In the genomic region with DNA sequence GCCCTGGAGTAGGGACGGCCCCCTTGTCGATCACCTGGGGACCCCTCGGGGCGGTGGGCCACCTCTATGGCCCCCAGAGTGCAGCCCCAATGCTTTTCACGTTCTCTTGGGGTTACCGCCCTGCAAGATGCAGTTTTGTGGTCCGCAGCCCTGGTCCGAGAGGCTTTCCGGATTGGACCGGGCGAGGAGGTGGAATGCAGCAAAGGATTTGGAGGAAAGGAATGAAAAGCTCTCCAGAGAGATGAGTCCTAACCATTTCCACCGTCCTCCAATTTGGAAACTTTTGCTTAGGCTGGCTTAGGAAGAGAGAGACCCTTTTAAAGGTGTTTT, we compare ENCODE assay signal across 8 cellular contexts. TPM values are rescaled to one million over a fixed set of nuclear protein-coding genes. Genes with fewer than 3 reads are reported as not detected.
DNase-seq lines count a peak whose midpoint lies in the region; ATAC-seq and TF ChIP-seq lines count a peak whose summit lies in the region.

No MANE protein-coding gene starts in this region.

- H3K27me3 ChIP-seq in CD8-positive, alpha-beta T cell (ENCODE audit: insufficient read depth, low read length), result no peaks in the 10 kb centered on the region
- H3K27me3 ChIP-seq in adipocyte (replicated peaks; ENCODE audit: control insufficient read depth, insufficient read depth, low read length) (no peaks in the 10 kb centered on the region), iPS-20b (ENCODE audit: insufficient read depth, low read length) (peaks cover 22% of the 10 kb centered on the region)

- peaks cover 24% of the 10 kb centered on the region for H3K4me1 Mint-ChIP-seq in CD8-positive, alpha-beta T cell (ENCODE audit: low read depth)
- H3K4me1 Mint-ChIP-seq in stimulated activated memory B cell treated with anti-CD40 and anti-IgM and Interleukin-4, amounts not matched to agents 10 μg/mL and 1 μg/mL and 100 μg/mL, for 72 hours, result peaks cover 26% of the 10 kb centered on the region

- intact Hi-C loops in CD8-positive, alpha-beta T cell (cut with DNase I, micrococcal nuclease), result loop anchor here in 1 of 2 experiments (10.0 kb wide), 1 partner anchor 165 kb away; the partner anchor contains the start of gene PGRMC1

- H3K9ac ChIP-seq in adipocyte (ENCODE audit: low read length) (peak overlapping the region; percentile 86), iPS-20b (ENCODE audit: low read depth, low read length) (peak overlapping the region; percentile 53; the same call in 1 of the 2 replicates)

- CTCF ChIA-PET in CD8-positive, alpha-beta T cell (lab: Charles Lee), result interaction anchor here (0.7 kb wide), 1 partner anchor 52 kb away, joined by 3 read pairs; no protein-coding TSS in a partner anchor

- TF ChIP-seq CTCF in CD8-positive, alpha-beta T cell (IDR thresholded peaks at IDR 0.05), result no peak

- POLR2A ChIA-PET in CD8-positive, alpha-beta T cell (lab: Charles Lee), result no interaction called here

- no peaks in the 10 kb centered on the region for H3K9me3 Mint-ChIP-seq in CD8-positive, alpha-beta T cell
- no peaks in the 10 kb centered on the region for H3K9me3 Mint-ChIP-seq in stimulated activated memory B cell treated with anti-CD40 and anti-IgM and Interleukin-4, amounts not matched to agents 10 μg/mL and 1 μg/mL and 100 μg/mL, for 72 hours

- no peak overlapping the region for H3K27ac Mint-ChIP-seq in CD8-positive, alpha-beta T cell
- H3K27ac Mint-ChIP-seq in stimulated activated memory B cell treated with anti-CD40 and anti-IgM and Interleukin-4, amounts not matched to agents 10 μg/mL and 1 μg/mL and 100 μg/mL, for 72 hours, result peak overlapping the region; percentile 40

- H3K36me3 Mint-ChIP-seq in CD8-positive, alpha-beta T cell, result peaks cover 2% of the 10 kb centered on the region
- H3K36me3 Mint-ChIP-seq in stimulated activated memory B cell treated with anti-CD40 and anti-IgM and Interleukin-4, amounts not matched to agents 10 μg/mL and 1 μg/mL and 100 μg/mL, for 72 hours, result no peaks in the 10 kb centered on the region

- ATAC-seq in CD8-positive, alpha-beta T cell, result no peak
- ATAC-seq in HG02938 (IDR thresholded peaks at IDR 0.05; ENCODE audit: unreplicated experiment), result peak; percentile 22
- ATAC-seq in stimulated activated memory B cell treated with anti-CD40 and anti-IgM and Interleukin-4, amounts not matched to agents 10 μg/mL and 1 μg/mL and 100 μg/mL, for 72 hours, result no peak
- ATAC-seq in HG03039 (IDR thresholded peaks at IDR 0.05; ENCODE audit: unreplicated experiment), result no peak
- no peak for ATAC-seq in HG03135 (IDR thresholded peaks at IDR 0.05; ENCODE audit: unreplicated experiment)

- DNase-seq in CD8-positive, alpha-beta T cell, result no peak
- peak; percentile 55 for DNase-seq in adipocyte (ENCODE audit: low read depth)
- DNase-seq in occipital lobe (lab: John Stamatoyannopoulos, UW), result no peak

- no peaks in the 10 kb centered on the region for H3K9me3 ChIP-seq in CD8-positive, alpha-beta T cell (ENCODE audit: low read length)
- no peaks in the 10 kb centered on the region for H3K9me3 ChIP-seq in adipocyte (ENCODE audit: control insufficient read depth, low read length)
- H3K9me3 ChIP-seq in iPS-20b (ENCODE audit: insufficient read depth, low read depth, low read length), result no peaks in the 10 kb centered on the region

- H3K4me1 ChIP-seq in CD8-positive, alpha-beta T cell (ENCODE audit: insufficient read depth, low read length), result peaks cover 6% of the 10 kb centered on the region
- peaks cover 10% of the 10 kb centered on the region for H3K4me1 ChIP-seq in adipocyte (ENCODE audit: control insufficient read depth, insufficient read depth, low read length)
- H3K4me1 ChIP-seq in iPS-20b (ENCODE audit: insufficient read depth, low read length), result peaks cover 3% of the 10 kb centered on the region

- H3K27ac ChIP-seq in CD8-positive, alpha-beta T cell (ENCODE audit: low read depth, low read length), result no peak overlapping the region
- no peak overlapping the region for H3K27ac ChIP-seq in iPS-20b (ENCODE audit: low read length)

- H3K4me3 ChIP-seq in CD8-positive, alpha-beta T cell (ENCODE audit: low read depth, low read length), result peak overlapping the region; percentile 57
- H3K4me3 ChIP-seq in adipocyte (ENCODE audit: low read length), result peak overlapping the region; percentile 73
- peak overlapping the region; percentile 68 for H3K4me3 ChIP-seq in iPS-20b (ENCODE audit: low read length)

- no peaks in the 10 kb centered on the region for H3K27me3 Mint-ChIP-seq in CD8-positive, alpha-beta T cell (ENCODE audit: low read depth)
- H3K27me3 Mint-ChIP-seq in stimulated activated memory B cell treated with anti-CD40 and anti-IgM and Interleukin-4, amounts not matched to agents 10 μg/mL and 1 μg/mL and 100 μg/mL, for 72 hours, result no peaks in the 10 kb centered on the region

- no peaks in the 10 kb centered on the region for H3K36me3 ChIP-seq in CD8-positive, alpha-beta T cell (ENCODE audit: insufficient read depth, low read length)
- H3K36me3 ChIP-seq in adipocyte (ENCODE audit: control insufficient read depth, insufficient read depth, low read length, severe bottlenecking), result no peaks in the 10 kb centered on the region
- no peaks in the 10 kb centered on the region for H3K36me3 ChIP-seq in iPS-20b (ENCODE audit: insufficient read depth, low read depth, low read length)

- H3K4me3 Mint-ChIP-seq in CD8-positive, alpha-beta T cell, result peak overlapping the region; percentile 68
- H3K4me3 Mint-ChIP-seq in stimulated activated memory B cell treated with anti-CD40 and anti-IgM and Interleukin-4, amounts not matched to agents 10 μg/mL and 1 μg/mL and 100 μg/mL, for 72 hours, result peak overlapping the region; percentile 76

RNA-seq across cellular contexts. Expression of gene SLC25A43, which starts 0.6 kb away (rescaled TPM):
- 1 to 10 TPM; 1.1 to 1.4 TPM for total RNA-seq in CD8-positive, alpha-beta T cell
- total RNA-seq in occipital lobe, result 2.2 TPM
